8 cellular contexts compared by ENCODE assay signal in the genomic region with DNA sequence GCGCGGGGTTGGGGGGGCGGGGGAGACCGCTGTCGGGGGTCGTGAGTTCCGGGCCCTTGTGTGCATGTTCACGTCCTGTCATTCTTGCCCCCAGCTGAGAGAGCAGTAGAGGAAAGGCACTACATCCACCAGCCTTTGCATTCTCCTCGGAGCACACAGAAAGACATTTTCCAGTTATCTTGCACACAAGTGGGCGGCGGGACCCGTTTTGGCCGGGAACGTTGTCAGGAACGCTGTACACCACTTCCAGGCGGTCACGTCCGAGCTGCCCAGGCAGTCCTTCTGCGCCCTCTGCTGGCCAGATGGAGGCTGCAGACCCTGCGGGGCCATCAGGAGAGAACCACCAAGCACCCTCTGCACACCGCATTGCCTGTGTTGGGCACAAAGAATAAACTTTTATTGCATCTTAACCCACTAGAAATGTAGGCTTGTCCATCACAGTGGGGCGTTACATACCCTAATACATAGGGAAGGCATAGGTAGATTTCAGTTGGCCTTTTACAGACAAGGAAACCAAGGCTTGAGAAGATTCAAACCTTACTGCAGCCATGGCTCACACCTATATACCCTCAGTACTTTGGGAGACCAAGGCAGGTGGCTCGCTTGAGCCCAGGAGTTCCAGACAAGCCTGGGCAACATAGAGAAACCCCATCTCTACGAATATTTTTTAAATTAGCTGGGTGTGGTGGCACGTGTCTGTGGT. TPM values are rescaled to one million over a fixed set of nuclear protein-coding genes. Genes with fewer than 3 reads are reported as not detected.
DNase-seq lines count a peak whose midpoint lies in the region; ATAC-seq, FAIRE-seq and TF ChIP-seq lines count a peak whose summit lies in the region.

No MANE protein-coding gene starts in this region.

- peak; percentile 98 for TF ChIP-seq CTCF in bronchial epithelial cell (IDR thresholded peaks at IDR 0.05; ENCODE audit: insufficient read depth, low read length, severe bottlenecking)
- peak; percentile 98 for TF ChIP-seq CTCF in kidney epithelial cell (IDR thresholded peaks at IDR 0.05; ENCODE audit: insufficient read depth, low read length, poor library complexity, severe bottlenecking)

- H3K4me3 ChIP-seq in bronchial epithelial cell (ENCODE audit: low read depth, low read length), result no peak overlapping the region
- no peak overlapping the region for H3K4me3 ChIP-seq in kidney epithelial cell (ENCODE audit: low read depth, low read length)

- H3K36me3 ChIP-seq in bronchial epithelial cell (ENCODE audit: control insufficient read depth, insufficient read depth, low read length), result no peaks in the 10 kb centered on the region
- H3K36me3 ChIP-seq in kidney epithelial cell (ENCODE audit: control insufficient read depth, insufficient read depth, low read length), result no peaks in the 10 kb centered on the region

- ATAC-seq in activated CD4-positive, CD25-positive, alpha-beta regulatory T cell treated with anti-CD3 and anti-CD28 coated beads, Interleukin-2, amount 50 U/mL, for 24 hours, result peak; percentile 39 to 46
- ATAC-seq in GM21529 (IDR thresholded peaks at IDR 0.05; ENCODE audit: unreplicated experiment), result no peak

- no peak for FAIRE-seq in bronchial epithelial cell (lab: Jason Lieb, UNC)

- H3K27me3 ChIP-seq in bronchial epithelial cell (ENCODE audit: control insufficient read depth, insufficient read depth, low read length) (no peaks in the 10 kb centered on the region), kidney epithelial cell (ENCODE audit: control insufficient read depth, insufficient read depth, low read length) (peaks cover 2% of the 10 kb centered on the region)

- peak; percentile 90 for DNase-seq in AG20443 (ENCODE audit: low spot score)
- DNase-seq in H4 (ENCODE audit: low spot score), result peak; percentile 88
- peak; percentile 80 for DNase-seq in NCI-H2227 treated with DMSO at 0.1 percent for 48 hours (lab: John Stamatoyannopoulos, UW)
- peak; percentile 62 for DNase-seq in bronchial epithelial cell (ENCODE audit: low read depth)
- DNase-seq in kidney epithelial cell (ENCODE audit: low read depth), result no peak
- peak; percentile 78 to 87 for DNase-seq in stimulated activated CD4-positive, alpha-beta T cell treated with anti-CD3 and anti-CD28 coated beads, Interleukin-1b, Interleukin-23, amount 100 ng/mL, for 4 hours (ENCODE audit: low read depth in 2 of 2)

RNA-seq across cellular contexts. Expression of a gene that starts 2.8 kb away (rescaled TPM):
- total RNA-seq in H4 (2014; rRNA removed; shearing (Covaris generic)), result 4.2 and 5.1 TPM in 2 replicates
- total RNA-seq in bronchial epithelial cell (9.5 and 9.9 TPM in 2 replicates), kidney epithelial cell (34.8 and 37.1 TPM in 2 replicates)

RNA-seq across cellular contexts. Expression of a gene that starts 40.8 kb away (rescaled TPM):
- 11.7 and 15.2 TPM in 2 replicates for total RNA-seq in H4 (2014; rRNA removed; shearing (Covaris generic))
- total RNA-seq in bronchial epithelial cell, result 5.0 and 11.9 TPM in 2 replicates
- 32.8 and 58.5 TPM in 2 replicates for total RNA-seq in kidney epithelial cell
